In the genomic region with DNA sequence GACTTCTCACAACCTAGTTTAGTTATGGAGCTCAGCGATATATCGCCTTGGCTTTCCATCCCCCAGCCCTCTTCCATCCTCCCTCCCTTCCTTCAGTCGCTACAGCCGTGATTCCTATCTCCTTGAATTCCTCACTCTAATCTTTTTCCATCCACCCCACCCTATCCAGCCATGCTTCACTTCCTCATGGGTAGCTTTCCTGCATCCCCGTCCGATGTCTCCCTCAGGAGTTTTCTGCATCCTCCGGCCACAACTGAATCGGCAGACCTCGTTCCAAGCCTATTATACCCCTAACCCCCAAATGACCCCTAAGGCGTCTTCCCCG, we compare ENCODE assay signal across 8 cellular contexts. TPM values are rescaled to one million over a fixed set of nuclear protein-coding genes. Genes with fewer than 3 reads are reported as not detected.
DNase-seq lines count a peak whose midpoint lies in the region; ATAC-seq, FAIRE-seq and TF ChIP-seq lines count a peak whose summit lies in the region.

No MANE protein-coding gene starts in this region.

- intact Hi-C loops in esophagus muscularis mucosa (cut with DNase I), result no loop called here

- H3K4me3 ChIP-seq in esophagus muscularis mucosa, result peak overlapping the region; percentile 60 to 74 (median 64)
- H3K4me3 ChIP-seq in osteoblast (ENCODE audit: insufficient read depth, low read length), result peak overlapping the region; percentile 86

- H4K20me1 ChIP-seq in osteoblast (ENCODE audit: insufficient read depth, low read length), result no peaks in the 10 kb centered on the region

- H3K4me1 ChIP-seq in esophagus muscularis mucosa (peaks cover 6 to 15% (median 13%) of the 10 kb centered on the region in 4 donors), osteoblast (ENCODE audit: insufficient read depth, low read length) (peaks cover 3% of the 10 kb centered on the region)

- no peaks in the 10 kb centered on the region for H3K27me3 ChIP-seq in esophagus muscularis mucosa
- no peaks in the 10 kb centered on the region for H3K27me3 ChIP-seq in osteoblast (ENCODE audit: insufficient read depth, low read length)

- FAIRE-seq in RCC 7860 (lab: Jason Lieb, UNC), result no peak

- peak overlapping the region; percentile 72 for H2AFZ ChIP-seq in osteoblast (ENCODE audit: low read length)

- no peak for TF ChIP-seq POLR2A in esophagus muscularis mucosa (IDR thresholded peaks at IDR 0.05; ENCODE audit: low read depth)

- 33% methylated on average over 11 of the region's 11 CpGs for WGBS in esophagus muscularis mucosa

- peaks cover 11% of the 10 kb centered on the region for H3K36me3 Mint-ChIP-seq in T-helper 1 cell treated with Interleukin-12 subunit alpha and Interleukin-12 subunit beta and Interleukin-4 antibody, amounts not matched to agents 30 μg/mL and 1 μg/mL, for 36 hours (ENCODE audit: low read depth)

- TF ChIP-seq EP300 in esophagus muscularis mucosa (IDR thresholded peaks at IDR 0.05), result no peak

- peaks cover 41% of the 10 kb centered on the region for H3K79me2 ChIP-seq in osteoblast (ENCODE audit: insufficient read depth, low read length)

- peak overlapping the region; percentile 83 for H3K4me2 ChIP-seq in osteoblast (ENCODE audit: insufficient read depth, low read length)

- ATAC-seq in esophagus mucosa, result no peak

- H3K27ac ChIP-seq in esophagus muscularis mucosa (replicated peaks in 1 of 4) (peak overlapping the region; percentile 81 to 87 (median 86)), osteoblast (ENCODE audit: low read depth, low read length) (peak overlapping the region; percentile 59)

- H3K36me3 ChIP-seq in esophagus muscularis mucosa (peaks cover 0 to 1% (median under 1%) of the 10 kb centered on the region in 4 donors), osteoblast (ENCODE audit: insufficient read depth, low read length) (peaks cover 3% of the 10 kb centered on the region)

- peaks cover 7% of the 10 kb centered on the region for H3K27me3 Mint-ChIP-seq in T-helper 1 cell treated with Interleukin-12 subunit alpha and Interleukin-12 subunit beta and Interleukin-4 antibody, amounts not matched to agents 30 μg/mL and 1 μg/mL, for 36 hours (ENCODE audit: low read depth)

- DNase-seq in T-helper 1 cell (no peak), RCC 7860 (ENCODE audit: low spot score) (peak; percentile 4), esophagus muscularis mucosa (ENCODE audit: extremely low spot score) (no peak), osteoblast (ENCODE audit: insufficient read length, low spot score, missing footprints) (peak; percentile 84), NCI-H146 treated with DMSO at 0.1 percent for 48 hours (lab: John Stamatoyannopoulos, UW; ENCODE audit: unreplicated experiment) (no peak), NCI-H2029 treated with DMSO at 0.1 percent for 48 hours (lab: John Stamatoyannopoulos, UW) (no peak)

- peak overlapping the region; percentile 93 for H3K27ac Mint-ChIP-seq in T-helper 1 cell treated with Interleukin-12 subunit alpha and Interleukin-12 subunit beta and Interleukin-4 antibody, amounts not matched to agents 30 μg/mL and 1 μg/mL, for 36 hours

- TF ChIP-seq CTCF in esophagus muscularis mucosa (IDR thresholded peaks at IDR 0.05) (no peak), osteoblast (IDR thresholded peaks at IDR 0.05; ENCODE audit: extremely low read depth, low read depth, low read length) (no peak)

- no peaks in the 10 kb centered on the region for H3K9me3 Mint-ChIP-seq in T-helper 1 cell treated with Interleukin-12 subunit alpha and Interleukin-12 subunit beta and Interleukin-4 antibody, amounts not matched to agents 30 μg/mL and 1 μg/mL, for 36 hours

- H3K4me1 Mint-ChIP-seq in T-helper 1 cell treated with Interleukin-12 subunit alpha and Interleukin-12 subunit beta and Interleukin-4 antibody, amounts not matched to agents 30 μg/mL and 1 μg/mL, for 36 hours (ENCODE audit: low read depth), result peaks cover 16% of the 10 kb centered on the region

- H3K4me3 Mint-ChIP-seq in T-helper 1 cell treated with Interleukin-12 subunit alpha and Interleukin-12 subunit beta and Interleukin-4 antibody, amounts not matched to agents 30 μg/mL and 1 μg/mL, for 36 hours, result peak overlapping the region; percentile 98

- no peaks in the 10 kb centered on the region for H3K9me3 ChIP-seq in esophagus muscularis mucosa
- H3K9me3 ChIP-seq in osteoblast (ENCODE audit: low read depth, low read length), result no peaks in the 10 kb centered on the region

RNA-seq across cellular contexts. Expression of a gene that starts 0.4 kb away (rescaled TPM):
- total RNA-seq in esophagus muscularis mucosa, result 10 to 100 TPM; 41.9 to 85.1 (median 64.8) TPM
- total RNA-seq in osteoblast, result 64.5 and 67.7 TPM in 2 replicates
- total RNA-seq in esophagus mucosa, result 57.3 TPM

RNA-seq across cellular contexts. Expression of a gene that starts 28.0 kb away (rescaled TPM):
- total RNA-seq in esophagus muscularis mucosa (10 to 100 TPM; 28.2 to 45.0 (median 35.3) TPM), osteoblast (6.8 and 7.6 TPM in 2 replicates), esophagus mucosa (6.4 TPM)

RNA-seq across cellular contexts. Expression of a gene that starts 38.9 kb away (rescaled TPM):
- not detected for total RNA-seq in esophagus muscularis mucosa
- not detected in 2 replicates for total RNA-seq in osteoblast
- total RNA-seq in esophagus mucosa, result not detected

RNA-seq across cellular contexts. Expression of a gene that starts 43.7 kb away (rescaled TPM):
- total RNA-seq in esophagus muscularis mucosa, result 1 to 10 TPM; 1.1 to 7.9 (median 4.3) TPM
- not detected in 2 replicates for total RNA-seq in osteoblast
- 1.9 TPM for total RNA-seq in esophagus mucosa

RNA-seq across cellular contexts. Expression of a gene that starts 50.7 kb away (rescaled TPM):
- total RNA-seq in esophagus muscularis mucosa, result 10 to 100 TPM; 23.7 to 34.2 (median 28.2) TPM
- 20.9 and 24.2 TPM in 2 replicates for total RNA-seq in osteoblast
- total RNA-seq in esophagus mucosa, result 23.3 TPM

Comparison
In these comparisons a context has a peak if more than half of its experiments do, and no peak if none do; other contexts are left out.
1. DNase-seq: peak in RCC 7860 (single experiment) and osteoblast (single experiment); none in T-helper 1 cell (0 of 5), esophagus muscularis mucosa (single experiment), NCI-H146 treated with DMSO at 0.1 percent for 48 hours (single experiment) and NCI-H2029 treated with DMSO at 0.1 percent for 48 hours (single experiment).